In genomic region chr5:80711938-80712337, GRCh38 we compare ENCODE assay signal across 9 cellular contexts. TPM values are rescaled to one million over a fixed set of nuclear protein-coding genes. Genes with fewer than 3 reads are reported as not detected.
DNase-seq lines count a peak whose midpoint lies in the region; ATAC-seq lines count a peak whose summit lies in the region.
"Had no signal": no experiment of that assay in that cellular context is flagged by ENCODE, and none has a peak within 500 bp of the region (broad histone marks: within the 10 kb centered on the region; RNA-seq: fewer than 3 reads in every experiment).

No MANE protein-coding gene starts in this region.

- no peak overlapping the region for H3K27ac ChIP-seq in aorta (ENCODE audit: low read depth in 1 of 2, low read length in 2 of 2)
- H3K27ac ChIP-seq: parathyroid adenoma had no signal

- H3K36me3 ChIP-seq in aorta (ENCODE audit: control insufficient read depth in 1 of 2, insufficient read depth in 2 of 2, low read length in 1 of 2) = peaks cover 0 to 1% of the 10 kb centered on the region in 2 donors

- H3K9me3 ChIP-seq in aorta (ENCODE audit: control insufficient read depth, low read length) = no peaks in the 10 kb centered on the region

- no peak overlapping the region for H3K4me3 ChIP-seq in aorta (ENCODE audit: low read length in 2 of 2)

- intact Hi-C loops in aorta (cut with DNase I) = no loop called here

- no peak for ATAC-seq in GM19463 (IDR thresholded peaks at IDR 0.05; ENCODE audit: unreplicated experiment)
- ATAC-seq in aorta (ENCODE audit: low FRiP score) = no peak

- H3K4me1 ChIP-seq in aorta (ENCODE audit: control insufficient read depth in 1 of 2, insufficient read depth in 2 of 2, low read length in 2 of 2) = no peaks in the 10 kb centered on the region
- H3K4me1 ChIP-seq: parathyroid adenoma had no signal

- no peaks in the 10 kb centered on the region for H3K27me3 ChIP-seq in aorta (ENCODE audit: control insufficient read depth in 1 of 2, insufficient read depth in 2 of 2, low read length in 1 of 2)

- 95 to 96% methylated on average over 3 of the region's 3 CpGs for WGBS in aorta, 2 donors

- peak; percentile 33 to 67 for DNase-seq in NCI-H524 (lab: John Stamatoyannopoulos, UW)
- no peak for DNase-seq in NCI-H524 treated with DMSO at 0.1 percent for 48 hours (lab: John Stamatoyannopoulos, UW)
- peak; percentile 12 for DNase-seq in NCI-H2081 treated with DMSO at 0.1 percent for 48 hours (lab: John Stamatoyannopoulos, UW)
- DNase-seq in dermis blood vessel endothelial cell = peak; percentile 53
- DNase-seq in pons (ENCODE audit: low spot score) = peak; percentile 59
- DNase-seq in activated CD4-positive, alpha-beta T cell treated with anti-CD3 and anti-CD28 coated beads for 1 hour = no peak
- DNase-seq in aorta = no peak

RNA-seq across cellular contexts. Expression of gene DHFR, which starts 57.2 kb away (rescaled TPM):
- total RNA-seq in dermis blood vessel endothelial cell (13.6 and 40.4 TPM in 2 replicates), aorta (10 to 100 TPM in 1 of 2 donors, 1 to 10 TPM in 1; 4.5 to 10.9 TPM)
- polyA plus RNA-seq in aorta = 10 to 100 TPM in 1 of 2 donors, 1 to 10 TPM in 1; 5.4 to 21.0 TPM

RNA-seq across cellular contexts. Expression of gene MSH3, which starts 57.5 kb away (rescaled TPM):
- total RNA-seq in dermis blood vessel endothelial cell = 8.7 and 13.3 TPM in 2 replicates
- 10 to 100 TPM; 12.8 to 18.1 TPM for total RNA-seq in aorta
- polyA plus RNA-seq in aorta = 1 to 10 TPM; 4.2 to 5.5 TPM

Comparison
In these comparisons a context has a peak if more than half of its experiments do, and no peak if none do; other contexts are left out.
1. DNase-seq: peak in NCI-H524 (2 of 2), NCI-H2081 treated with DMSO at 0.1 percent for 48 hours (single experiment), dermis blood vessel endothelial cell (single experiment) and pons (single experiment); none in NCI-H524 treated with DMSO at 0.1 percent for 48 hours (single experiment), activated CD4-positive, alpha-beta T cell treated with anti-CD3 and anti-CD28 coated beads for 1 hour (single experiment) and aorta (0 of 2).